In the genomic region with DNA sequence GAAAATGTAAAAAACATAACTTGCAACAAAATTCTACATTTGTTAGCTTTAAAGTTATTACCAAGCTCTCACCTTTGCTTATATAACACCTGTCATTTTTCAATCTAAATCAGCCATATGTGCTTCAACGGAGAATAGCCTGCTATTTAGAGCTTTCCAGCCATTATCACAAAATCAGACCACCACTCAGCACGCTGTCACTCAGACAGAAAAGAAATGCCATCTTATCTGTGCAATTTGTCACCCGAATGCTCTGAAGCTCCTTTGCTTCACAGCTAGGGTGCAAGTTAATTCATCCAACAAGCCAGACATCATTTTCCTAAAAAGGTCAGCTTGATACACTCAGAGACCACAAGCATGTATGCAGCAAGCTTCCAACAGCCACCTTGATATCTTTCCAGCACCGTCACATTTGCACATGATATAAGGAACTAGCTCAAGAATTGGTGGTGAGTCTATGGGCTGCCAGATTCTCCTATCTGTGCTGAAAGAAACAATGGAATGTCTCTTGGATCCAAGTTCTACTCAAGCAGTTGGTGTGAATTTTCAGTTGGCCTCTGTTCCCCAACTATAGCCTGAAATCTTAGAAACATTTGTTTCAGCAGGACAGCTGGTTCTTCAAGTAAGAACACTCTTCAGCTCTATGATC, we compare ENCODE assay signal across 22 cellular contexts. TPM values are rescaled to one million over a fixed set of nuclear protein-coding genes. Genes with fewer than 3 reads are reported as not detected.
"Had no signal": no experiment of that assay in that cellular context is flagged by ENCODE, and none has a peak within 500 bp of the region (broad histone marks: within the 10 kb centered on the region; RNA-seq: fewer than 3 reads in every experiment).

No MANE protein-coding gene starts in this region.

- ATAC-seq: gastroesophageal sphincter; natural killer cell; pancreas; stimulated activated naive B cell treated with anti-CD40 and anti-IgM and Interleukin-4, amounts not matched to agents 10 μg/mL and 1 μg/mL and 100 μg/mL, for 72 hours had no signal

- H3K4me3 Mint-ChIP-seq: activated CD4-positive, alpha-beta memory T cell treated with anti-CD3 and anti-CD28 coated beads for 36 hours; activated naive CD8-positive, alpha-beta T cell; natural killer cell; stimulated activated naive B cell treated with anti-CD40 and anti-IgM and Interleukin-4, amounts not matched to agents 10 μg/mL and 1 μg/mL and 100 μg/mL, for 72 hours had no signal

- H3K9me3 Mint-ChIP-seq: activated CD4-positive, alpha-beta memory T cell treated with anti-CD3 and anti-CD28 coated beads for 36 hours; natural killer cell had no signal

- FAIRE-seq: colon, pancreas, TTC549 had no signal

- H3K4me3 ChIP-seq: gastroesophageal sphincter, heart right ventricle, pancreas, sigmoid colon, spleen, thoracic aorta, upper lobe of left lung had no signal

- H3K27me3 ChIP-seq: gastroesophageal sphincter, heart right ventricle, neutrophil, pancreas, sigmoid colon, spleen, upper lobe of left lung had no signal

- H3K36me3 Mint-ChIP-seq: activated CD4-positive, alpha-beta memory T cell treated with anti-CD3 and anti-CD28 coated beads for 36 hours; activated naive CD8-positive, alpha-beta T cell; natural killer cell had no signal

- DNase-seq: activated CD4-positive, alpha-beta memory T cell treated with anti-CD3 and anti-CD28 coated beads for 36 hours; caudate nucleus; heart right ventricle; kidney glomerular epithelial cell; mesenchymal stem cell; natural killer cell; pancreas; sigmoid colon; spleen; stimulated activated naive B cell treated with anti-CD40 and anti-IgM and Interleukin-4, amounts not matched to agents 10 μg/mL and 1 μg/mL and 100 μg/mL, for 72 hours; SW 1271; T-helper 2 cell; upper lobe of left lung had no signal

- H3K27ac Mint-ChIP-seq: activated CD4-positive, alpha-beta memory T cell treated with anti-CD3 and anti-CD28 coated beads for 36 hours; activated naive CD8-positive, alpha-beta T cell; natural killer cell; stimulated activated naive B cell treated with anti-CD40 and anti-IgM and Interleukin-4, amounts not matched to agents 10 μg/mL and 1 μg/mL and 100 μg/mL, for 72 hours had no signal

- H3K4me1 ChIP-seq: gastroesophageal sphincter, pancreas, upper lobe of left lung had no signal

- H3K4me1 Mint-ChIP-seq: natural killer cell had no signal

- H3K36me3 ChIP-seq: gastroesophageal sphincter, heart right ventricle, neutrophil, pancreas, sigmoid colon, spleen, thoracic aorta, upper lobe of left lung had no signal

- H3K27me3 Mint-ChIP-seq: activated CD4-positive, alpha-beta memory T cell treated with anti-CD3 and anti-CD28 coated beads for 36 hours; stimulated activated naive B cell treated with anti-CD40 and anti-IgM and Interleukin-4, amounts not matched to agents 10 μg/mL and 1 μg/mL and 100 μg/mL, for 72 hours had no signal

- H3K27ac ChIP-seq: gastroesophageal sphincter, heart right ventricle, neutrophil, pancreas, sigmoid colon, spleen, thoracic aorta, upper lobe of left lung had no signal

- H3K9me3 ChIP-seq: gastroesophageal sphincter, heart right ventricle, neutrophil, pancreas, sigmoid colon, spleen, thoracic aorta, upper lobe of left lung had no signal

RNA-seq across cellular contexts. Expression of a gene that starts 20.0 kb away (rescaled TPM):
- total RNA-seq: epithelial cell of proximal tubule, gastroesophageal sphincter, mucosa of gallbladder, pulmonary artery endothelial cell, sigmoid colon had no signal
